Comparison of ENCODE assay signal across 16 cellular contexts in the genomic region with DNA sequence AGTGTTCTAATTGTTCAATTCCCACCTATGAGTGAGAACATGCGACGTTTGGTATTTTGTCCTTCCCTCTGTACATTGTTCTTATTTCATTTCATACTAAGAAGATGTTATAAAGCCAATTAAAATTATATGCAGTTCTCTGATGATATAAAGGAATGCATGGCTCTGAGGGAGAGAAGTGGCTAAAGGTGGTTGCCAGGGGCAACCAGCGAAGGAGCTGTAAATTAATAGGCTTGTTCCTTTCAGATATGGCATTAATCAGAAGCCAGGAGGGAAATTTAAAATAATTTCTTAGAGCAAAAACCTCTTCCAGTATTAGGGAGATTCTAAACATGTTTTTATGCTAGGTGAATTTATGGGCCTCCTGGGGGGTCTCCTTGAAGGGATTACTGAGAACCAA.
A peak's percentile ranks its signal among the peaks of the same experiment; 100 is the strongest.
DNase-seq lines count a peak whose midpoint lies in the region; TF ChIP-seq lines count a peak whose summit lies in the region.
"Had no signal": no experiment of that assay in that cellular context is flagged by ENCODE, and none has a peak within 500 bp of the region (broad histone marks: within the 10 kb centered on the region; RNA-seq: fewer than 3 reads in every experiment).

No MANE protein-coding gene starts in this region.

- H3K4me1 Mint-ChIP-seq in brain, result peaks cover 18% of the 10 kb centered on the region
- H3K4me1 Mint-ChIP-seq: CD14-positive monocyte; CD4-positive, CD25-positive, alpha-beta regulatory T cell; CD8-positive, alpha-beta memory T cell had no signal

- no peak for TF ChIP-seq CTCF in brain (conservative IDR thresholded peaks at IDR 0.05)

- no peaks in the 10 kb centered on the region for H3K27me3 Mint-ChIP-seq in brain
- H3K27me3 Mint-ChIP-seq: CD4-positive, alpha-beta memory T cell; CD4-positive, CD25-positive, alpha-beta regulatory T cell; CD8-positive, alpha-beta memory T cell had no signal

- intact Hi-C loops in posterior cingulate gyrus (cut with DNase I), result no loop called here

- peak overlapping the region in 1 of 5 experiments; percentile 6 for H3K4me3 Mint-ChIP-seq in brain
- H3K4me3 Mint-ChIP-seq: CD14-positive monocyte; CD4-positive, alpha-beta memory T cell; CD4-positive, CD25-positive, alpha-beta regulatory T cell; CD8-positive, alpha-beta memory T cell had no signal

- H3K9me3 Mint-ChIP-seq in brain, result no peaks in the 10 kb centered on the region
- H3K9me3 Mint-ChIP-seq: CD8-positive, alpha-beta memory T cell had no signal

- no peaks in the 10 kb centered on the region for H3K36me3 Mint-ChIP-seq in brain
- H3K36me3 Mint-ChIP-seq: CD14-positive monocyte had no signal

- DNase-seq in DMS 273 (lab: John Stamatoyannopoulos, UW; ENCODE audit: unreplicated experiment) (peak; percentile 11), DMS 273 treated with DMSO at 0.1 percent for 48 hours (lab: John Stamatoyannopoulos, UW) (no peak), NCI-H524 (lab: John Stamatoyannopoulos, UW) (peak; percentile 44 to 69), putamen (ENCODE audit: low spot score) (peak; percentile 30), DMS114 treated with DMSO at 0.1 percent for 48 hours (lab: John Stamatoyannopoulos, UW; ENCODE audit: unreplicated experiment) (no peak), GF-D8 (lab: John Stamatoyannopoulos, UW) (no peak), posterior cingulate gyrus (no peak)
- DNase-seq: BE2C; C1 segment of cervical spinal cord; CD4-positive, alpha-beta memory T cell; CD4-positive, CD25-positive, alpha-beta regulatory T cell; CD8-positive, alpha-beta memory T cell; COR-L47; DMS79 treated with DMSO at 0.1 percent for 48 hours had no signal

- H3K27ac Mint-ChIP-seq in brain, result peak overlapping the region in 4 of 5 experiments; percentile 21 to 83 (median 53)
- H3K27ac Mint-ChIP-seq: CD14-positive monocyte; CD4-positive, alpha-beta memory T cell; CD4-positive, CD25-positive, alpha-beta regulatory T cell; CD8-positive, alpha-beta memory T cell had no signal

Comparison
In these comparisons a context has a peak if more than half of its experiments do, and no peak if none do; other contexts are left out.
1. DNase-seq: peak in DMS 273 (single experiment), NCI-H524 (2 of 2) and putamen (single experiment); none in DMS 273 treated with DMSO at 0.1 percent for 48 hours (single experiment), DMS114 treated with DMSO at 0.1 percent for 48 hours (single experiment), GF-D8 (single experiment) and posterior cingulate gyrus (0 of 10).